ENCODE assay signal across 21 cellular contexts in genomic region chr16:85332175-85332574, GRCh38.
DNase-seq lines count a peak whose midpoint lies in the region; ATAC-seq and TF ChIP-seq lines count a peak whose summit lies in the region.
"Had no signal": no experiment of that assay in that cellular context is flagged by ENCODE, and none has a peak within 500 bp of the region (broad histone marks: within the 10 kb centered on the region; RNA-seq: fewer than 3 reads in every experiment).

No MANE protein-coding gene starts in this region.

- no peaks in the 10 kb centered on the region for H3K9me2 ChIP-seq in HCT116 (ENCODE audit: insufficient read depth)

- TF ChIP-seq CTCF in HCT116 (IDR thresholded peaks at IDR 0.05 in 2 of 3, conservative IDR thresholded peaks at IDR 0.05 in 1 of 3; ENCODE audit: borderline replicate concordance in 1 of 3, insufficient read depth in 1 of 3, low read depth in 2 of 3, low read length in 2 of 3), result no peak
- no peak for TF ChIP-seq CTCF in WTC11 (IDR thresholded peaks at IDR 0.05)
- no peak for TF ChIP-seq CTCF in osteoblast (IDR thresholded peaks at IDR 0.05; ENCODE audit: extremely low read depth, low read depth, low read length)

- CTCF ChIA-PET in HCT116 (lab: Charles Lee), result interaction anchor here (1.4 kb wide), 1 partner anchor 18 kb away, joined by 6 read pairs; no protein-coding TSS in a partner anchor
- CTCF ChIA-PET in WTC11 (lab: Charles Lee), result interaction anchor here (0.7 to 3.1 kb wide), 3 partner anchors 17 to 35 kb away, joined by 3 to 16 read pairs (median 3); no protein-coding TSS in a partner anchor

- RAD21 ChIA-PET in HCT116 (lab: Charles Lee; ENCODE audit: low non-redundant PET in 1 of 2, low total read pairs in 2 of 2, uncharacterized antibody in 2 of 2, unreplicated experiment in 2 of 2), result no interaction called here

- no peak overlapping the region for H3K4me3 Mint-ChIP-seq in WTC11
- H3K4me3 Mint-ChIP-seq: CD4-positive, alpha-beta T cell had no signal

- H4K20me1 ChIP-seq in HCT116 (ENCODE audit: insufficient read depth) (no peaks in the 10 kb centered on the region; the same call in 1 of the 2 replicates), osteoblast (ENCODE audit: insufficient read depth, low read length) (peaks cover 34% of the 10 kb centered on the region)
- H4K20me1 ChIP-seq: BLaER1 had no signal

- H3K4me2 ChIP-seq in HCT116 (ENCODE audit: low read length) (peak overlapping the region; percentile 68), osteoblast (ENCODE audit: insufficient read depth, low read length) (no peak overlapping the region)
- H3K4me2 ChIP-seq: BLaER1, KMS-11 had no signal

- H3K79me2 ChIP-seq in HCT116 (ENCODE audit: insufficient read depth, low read length) (no peaks in the 10 kb centered on the region), osteoblast (ENCODE audit: insufficient read depth, low read length) (no peaks in the 10 kb centered on the region)

- intact Hi-C loops in HCT116 (cut with micrococcal nuclease), result no loop called here

- ATAC-seq in HCT116 (no peak), WTC11 (peak; percentile 9)

- peak overlapping the region; percentile 21; the same call in 1 of the 2 replicates for H3K9ac ChIP-seq in HCT116 (ENCODE audit: low read length)
- H3K9ac ChIP-seq: BLaER1, KMS-11 had no signal

- H3K27me3 ChIP-seq in HCT116 (ENCODE audit: insufficient read depth, low read length), result no peaks in the 10 kb centered on the region
- no peaks in the 10 kb centered on the region for H3K27me3 ChIP-seq in osteoblast (ENCODE audit: insufficient read depth, low read length)
- H3K27me3 ChIP-seq: BLaER1 had no signal

- H3K27me3 Mint-ChIP-seq in WTC11 (ENCODE audit: low read depth), result peaks cover 64% of the 10 kb centered on the region

- POLR2A ChIA-PET in HCT116 (lab: Charles Lee) (no interaction called here), WTC11 (lab: Charles Lee) (no interaction called here)

- no peak for TF ChIP-seq POLR2A in HCT116 (IDR thresholded peaks at IDR 0.05; ENCODE audit: borderline replicate concordance, extremely low read depth, insufficient read depth, insufficient read length)

- H3K4me1 Mint-ChIP-seq in WTC11, result peaks cover 72% of the 10 kb centered on the region

- DNase-seq in HCT116 (ENCODE audit: low read depth, low spot score) (no peak), WTC11 (ENCODE audit: low spot score) (peak; percentile 69), iPS-NIHi7 (ENCODE audit: extremely low spot score) (peak; percentile 49), osteoblast (ENCODE audit: insufficient read length, low spot score, missing footprints) (peak; percentile 4), middle frontal gyrus (ENCODE audit: extremely low spot score, low spot score) (no peak), KG1 (lab: John Stamatoyannopoulos, UW) (no peak)
- no peak for DNase-seq in activated CD4-positive, alpha-beta T cell treated with anti-CD3 and anti-CD28 coated beads, Interleukin-2, amount 50 U/mL, for 1 hour
- DNase-seq in activated CD8-positive, alpha-beta memory T cell treated with anti-CD3 and anti-CD28 coated beads for 24 hours, result no peak
- DNase-seq: ACHN; CD4-positive, alpha-beta T cell; COR-L47; DND-41; GOT3; NCI-H1092 treated with DMSO at 0.1 percent for 48 hours; NCI-H1436 treated with DMSO at 0.1 percent for 48 hours; NCI-H1930; NCI-H510A; NCI-H774; SHP77 had no signal

- H3K27ac Mint-ChIP-seq in WTC11, result no peak overlapping the region
- H3K27ac Mint-ChIP-seq: CD4-positive, alpha-beta T cell had no signal

- peak overlapping the region; percentile 49 for H3K27ac ChIP-seq in HCT116 (ENCODE audit: low read depth, low read length)
- no peak overlapping the region for H3K27ac ChIP-seq in osteoblast (ENCODE audit: low read depth, low read length)
- H3K27ac ChIP-seq: BLaER1, KMS-11 had no signal

- no peaks in the 10 kb centered on the region for H3K9me3 Mint-ChIP-seq in WTC11
- H3K9me3 Mint-ChIP-seq: CD4-positive, alpha-beta T cell had no signal

- no peaks in the 10 kb centered on the region for H3K36me3 Mint-ChIP-seq in WTC11

- H2AFZ ChIP-seq in HCT116 (ENCODE audit: low read depth, low read length, poor library complexity, severe bottlenecking), result no peak overlapping the region
- no peak overlapping the region for H2AFZ ChIP-seq in osteoblast (ENCODE audit: low read length)

- H3K4me3 ChIP-seq in HCT116 (replicated peaks in 1 of 2; ENCODE audit: low read depth in 1 of 2, low read length in 2 of 2) (no peak overlapping the region; a peak in 1 of 4 replicates), osteoblast (ENCODE audit: insufficient read depth, low read length) (no peak overlapping the region)
- H3K4me3 ChIP-seq: BLaER1 had no signal

- H3K9me3 ChIP-seq in HCT116 (ENCODE audit: control insufficient read depth in 1 of 2, insufficient read depth in 1 of 2, low read depth in 1 of 2, low read length in 2 of 2) (no peaks in the 10 kb centered on the region), osteoblast (ENCODE audit: low read depth, low read length) (no peaks in the 10 kb centered on the region)
- H3K9me3 ChIP-seq: BLaER1 had no signal

- BruUV-seq in HCT116 (replicated peaks; lab: Mats Ljungman, UMichigan), result no TSS peak

- no peak for TF ChIP-seq RAD21 in HCT116 (IDR thresholded peaks at IDR 0.05; ENCODE audit: low read depth)

- H3K36me3 ChIP-seq in HCT116 (ENCODE audit: control insufficient read depth in 1 of 2, insufficient read depth in 2 of 2, low read length in 2 of 2) (no peaks in the 10 kb centered on the region), osteoblast (ENCODE audit: insufficient read depth, low read length) (no peaks in the 10 kb centered on the region)
- H3K36me3 ChIP-seq: BLaER1 had no signal

- H3K4me1 ChIP-seq in HCT116 (ENCODE audit: control insufficient read depth in 1 of 2, insufficient read depth in 2 of 2, low read length in 2 of 2), result peaks cover 74 to 81% of the 10 kb centered on the region in 2 experiments
- peaks cover 17% of the 10 kb centered on the region for H3K4me1 ChIP-seq in osteoblast (ENCODE audit: insufficient read depth, low read length)

TF ChIP-seq in HCT116, 20 proteins besides CTCF, POLR2A, EP300 and RAD21 (continues in another document):
- TF ChIP-seq EGR1 (IDR thresholded peaks at IDR 0.05; ENCODE audit: low read depth), result no peak
- TF ChIP-seq ZBTB33 (IDR thresholded peaks at IDR 0.05; ENCODE audit: extremely low read depth, insufficient replicate concordance, low read length), result no peak
- TF ChIP-seq CBX3 (IDR thresholded peaks at IDR 0.05; ENCODE audit: low read depth), result no peak
- TF ChIP-seq, protein P1, sequence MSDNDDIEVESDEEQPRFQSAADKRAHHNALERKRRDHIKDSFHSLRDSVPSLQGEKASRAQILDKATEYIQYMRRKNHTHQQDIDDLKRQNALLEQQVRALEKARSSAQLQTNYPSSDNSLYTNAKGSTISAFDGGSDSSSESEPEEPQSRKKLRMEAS (IDR thresholded peaks at IDR 0.05), result no peak

TF ChIP-seq in WTC11, 78 proteins besides CTCF, POLR2A, EP300 and RAD21:
- TF ChIP-seq NR3C1 (CRISPR knock-in tag; conservative IDR thresholded peaks at IDR 0.05; ENCODE audit: low read depth) (no peak), TEAD1 (CRISPR knock-in tag; IDR thresholded peaks at IDR 0.05) (peak; percentile 92; the same call in 1 of the 2 replicates), TCF7 (CRISPR knock-in tag; IDR thresholded peaks at IDR 0.05; ENCODE audit: low read depth) (no peak), FOXK1 (CRISPR knock-in tag; IDR thresholded peaks at IDR 0.05) (peak; percentile 74), GTF2I (CRISPR knock-in tag; conservative IDR thresholded peaks at IDR 0.05) (0 out of 2 replicates have a peak, but pooled peaks have one; percentile 84), PRRX2 (CRISPR knock-in tag; IDR thresholded peaks at IDR 0.05) (0 out of 2 replicates have a peak, but pooled peaks have one; percentile 19), SMAD3 (CRISPR knock-in tag; IDR thresholded peaks at IDR 0.05; ENCODE audit: borderline replicate concordance) (peak; percentile 39; the same call in 1 of the 2 replicates), SMAD4 (CRISPR knock-in tag; IDR thresholded peaks at IDR 0.05) (0 out of 2 replicates have a peak, but pooled peaks have one; percentile 51), TEAD4 (CRISPR knock-in tag; IDR thresholded peaks at IDR 0.05) (peak; percentile 91; the same call in 1 of the 2 replicates), ARID4B (CRISPR knock-in tag; IDR thresholded peaks at IDR 0.05; ENCODE audit: borderline replicate concordance) (peak; percentile 57; the same call in 1 of the 2 replicates), SP1 (CRISPR knock-in tag; conservative IDR thresholded peaks at IDR 0.05) (peak; percentile 46; the same call in 1 of the 2 replicates), ESRRA (CRISPR knock-in tag; IDR thresholded peaks at IDR 0.05; ENCODE audit: borderline replicate concordance) (no peak), ZBTB21 (CRISPR knock-in tag; IDR thresholded peaks at IDR 0.05; ENCODE audit: borderline replicate concordance) (peak; percentile 22; the same call in 1 of the 2 replicates)

Comparison
In these comparisons a context has a peak if more than half of its experiments do, and no peak if none do; other contexts are left out.
1. DNase-seq: peak in WTC11 (single experiment), iPS-NIHi7 (single experiment) and osteoblast (single experiment); none in HCT116 (single experiment), activated CD4-positive, alpha-beta T cell treated with anti-CD3 and anti-CD28 coated beads, Interleukin-2, amount 50 U/mL, for 1 hour (single experiment), middle frontal gyrus (single experiment), activated CD8-positive, alpha-beta memory T cell treated with anti-CD3 and anti-CD28 coated beads for 24 hours (single experiment) and KG1 (single experiment).
2. Of the 4 proteins assayed by ChIP-seq in both WTC11 and HCT116: peak only in WTC11: SP1; only in HCT116: none; in both: none; in neither: 3.